In the genomic region with DNA sequence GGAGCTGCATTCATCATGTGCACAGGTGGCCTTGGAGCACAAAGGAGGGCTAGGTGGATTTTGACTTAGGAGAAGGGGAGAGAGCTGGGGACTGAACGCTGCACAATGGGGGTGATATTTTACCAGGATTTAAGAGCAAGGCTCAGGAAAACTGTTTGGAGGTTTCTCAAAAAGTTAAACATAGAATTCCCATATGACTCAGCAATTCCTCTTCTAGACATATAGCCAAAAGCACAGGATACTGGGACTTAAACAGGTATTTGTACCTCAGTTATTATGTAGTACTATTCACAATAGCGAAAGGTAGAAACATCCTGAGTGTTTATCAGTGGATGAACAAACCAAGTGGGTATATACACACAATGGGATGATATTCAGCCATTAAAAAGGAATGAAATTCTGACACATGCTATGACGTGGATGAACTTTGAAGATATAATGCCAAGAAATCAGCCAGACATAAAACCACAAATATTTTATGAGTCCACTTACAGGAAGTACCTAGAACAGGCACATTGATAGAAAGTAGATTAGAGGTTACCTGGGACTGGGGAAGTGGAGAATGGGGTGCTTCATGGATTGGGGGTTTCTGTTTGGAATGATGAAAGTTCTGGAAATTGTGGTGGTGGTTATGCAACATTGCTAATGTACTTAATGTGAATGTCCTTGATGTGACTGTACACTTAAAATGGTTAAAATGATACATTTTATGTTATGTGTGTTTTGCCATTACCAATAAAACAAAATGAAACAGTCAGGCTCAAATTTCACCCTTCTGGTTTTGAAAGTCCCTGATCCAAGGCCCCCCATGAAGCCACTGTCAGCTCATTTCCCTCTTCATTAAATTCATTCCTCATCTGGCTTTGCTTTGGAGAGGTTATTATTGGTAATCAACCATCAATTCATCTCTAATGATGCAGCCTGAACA, we compare ENCODE assay signal across 13 cellular contexts.
DNase-seq lines count a peak whose midpoint lies in the region; FAIRE-seq and TF ChIP-seq lines count a peak whose summit lies in the region.
"Had no signal": no experiment of that assay in that cellular context is flagged by ENCODE, and none has a peak within 500 bp of the region (broad histone marks: within the 10 kb centered on the region; RNA-seq: fewer than 3 reads in every experiment).

No MANE protein-coding gene starts in this region.

- FAIRE-seq in astrocyte (lab: Jason Lieb, UNC): no peak
- FAIRE-seq: GM12892 had no signal

- peak; percentile 10 for DNase-seq in BJ (ENCODE audit: low read depth)
- peak; percentile 26 for DNase-seq in HS-27A (ENCODE audit: low read depth)
- DNase-seq in astrocyte (ENCODE audit: low read depth): peak; percentile 86
- peak; percentile 80 for DNase-seq in kidney epithelial cell (ENCODE audit: low read depth)
- no peak for DNase-seq in SIG-M5 treated with dmso at 0.1 percent for 504 hours (lab: John Stamatoyannopoulos, UW; ENCODE audit: unreplicated experiment)
- no peak for DNase-seq in pons (ENCODE audit: low spot score)
- DNase-seq in NCI-H2029 (lab: John Stamatoyannopoulos, UW): no peak
- no peak for DNase-seq in NCI-H1694 (lab: John Stamatoyannopoulos, UW)
- DNase-seq: CD8-positive, alpha-beta memory T cell; NCI-H1930; upper lobe of right lung had no signal

- peak overlapping the region; percentile 41 for H3K27ac ChIP-seq in astrocyte (ENCODE audit: low read depth, low read length)
- H3K27ac ChIP-seq: skin epidermis, upper lobe of right lung had no signal

- no peak for TF ChIP-seq CTCF in BJ (IDR thresholded peaks at IDR 0.05; ENCODE audit: insufficient read depth, low read depth, low read length)
- no peak for TF ChIP-seq CTCF in astrocyte (IDR thresholded peaks at IDR 0.05; ENCODE audit: insufficient read depth, low read depth, low read length)
- TF ChIP-seq CTCF in kidney epithelial cell (IDR thresholded peaks at IDR 0.05; ENCODE audit: insufficient read depth, low read length, poor library complexity, severe bottlenecking): no peak

- no peak overlapping the region for H3K4me3 Mint-ChIP-seq in astrocyte (ENCODE audit: unreplicated experiment)
- H3K4me3 Mint-ChIP-seq: CD8-positive, alpha-beta memory T cell had no signal

- no peak overlapping the region for H3K27ac Mint-ChIP-seq in astrocyte (ENCODE audit: unreplicated experiment)

- peak overlapping the region; percentile 32 for H3K4me2 ChIP-seq in astrocyte (ENCODE audit: low read length)

- no peak overlapping the region for H3K9ac ChIP-seq in astrocyte (ENCODE audit: low read length)

- peaks cover under 1% of the 10 kb centered on the region for H3K27me3 Mint-ChIP-seq in astrocyte (ENCODE audit: low read depth, unreplicated experiment)
- H3K27me3 Mint-ChIP-seq: CD8-positive, alpha-beta memory T cell had no signal

- H3K9me3 Mint-ChIP-seq in astrocyte (ENCODE audit: unreplicated experiment): no peaks in the 10 kb centered on the region
- H3K9me3 Mint-ChIP-seq: CD8-positive, alpha-beta memory T cell had no signal

- H3K9me3 ChIP-seq in astrocyte (ENCODE audit: insufficient read depth, low read depth, low read length): no peaks in the 10 kb centered on the region
- H3K9me3 ChIP-seq: upper lobe of right lung had no signal

- H3K4me3 ChIP-seq in BJ (ENCODE audit: low read depth, low read length) (no peak overlapping the region), astrocyte (ENCODE audit: insufficient read depth, low read depth, low read length) (no peak overlapping the region), kidney epithelial cell (ENCODE audit: low read depth, low read length) (no peak overlapping the region)
- H3K4me3 ChIP-seq: skin epidermis, upper lobe of right lung had no signal

- H3K36me3 ChIP-seq in BJ (ENCODE audit: control insufficient read depth, insufficient read depth, low read length): no peaks in the 10 kb centered on the region
- no peaks in the 10 kb centered on the region for H3K36me3 ChIP-seq in astrocyte (ENCODE audit: insufficient read depth, low read length)
- H3K36me3 ChIP-seq in kidney epithelial cell (ENCODE audit: control insufficient read depth, insufficient read depth, low read length): no peaks in the 10 kb centered on the region
- H3K36me3 ChIP-seq: upper lobe of right lung had no signal

- peaks cover 21% of the 10 kb centered on the region for H3K4me1 Mint-ChIP-seq in astrocyte (ENCODE audit: low read depth, unreplicated experiment)

- no peaks in the 10 kb centered on the region for H3K36me3 Mint-ChIP-seq in astrocyte (ENCODE audit: low read depth, unreplicated experiment)

- H3K79me2 ChIP-seq in astrocyte (ENCODE audit: insufficient read depth, low read length): no peaks in the 10 kb centered on the region

- no peaks in the 10 kb centered on the region for H3K27me3 ChIP-seq in BJ (ENCODE audit: control insufficient read depth, insufficient read depth, low read length)
- no peaks in the 10 kb centered on the region for H3K27me3 ChIP-seq in astrocyte (ENCODE audit: insufficient read depth, low read length)
- no peaks in the 10 kb centered on the region for H3K27me3 ChIP-seq in kidney epithelial cell (ENCODE audit: control insufficient read depth, insufficient read depth, low read length)
- H3K27me3 ChIP-seq: upper lobe of right lung had no signal

- H2AFZ ChIP-seq in astrocyte (ENCODE audit: low read depth, low read length): no peak overlapping the region

- CTCF ChIA-PET in BJ (lab: Yijun Ruan, JAX): interaction anchor here (1.1 kb wide), 1 partner anchor 10 kb away, joined by 3 read pairs; no protein-coding TSS in a partner anchor

- POLR2A ChIA-PET in BJ (lab: Charles Lee): no interaction called here

- H4K20me1 ChIP-seq in astrocyte (ENCODE audit: insufficient read depth, low read length): no peaks in the 10 kb centered on the region

- H3K4me1 ChIP-seq in astrocyte (ENCODE audit: insufficient read depth, low read length): peaks cover 26% of the 10 kb centered on the region
- H3K4me1 ChIP-seq: upper lobe of right lung had no signal

Comparison
In these comparisons a context has a peak if more than half of its experiments do, and no peak if none do; other contexts are left out.
1. DNase-seq: peak in BJ (single experiment), HS-27A (single experiment), astrocyte (single experiment) and kidney epithelial cell (single experiment); none in SIG-M5 treated with dmso at 0.1 percent for 504 hours (single experiment), pons (single experiment), NCI-H2029 (single experiment) and NCI-H1694 (single experiment).